Comparison of ENCODE assay signal across 1 cellular context in the genomic region with DNA sequence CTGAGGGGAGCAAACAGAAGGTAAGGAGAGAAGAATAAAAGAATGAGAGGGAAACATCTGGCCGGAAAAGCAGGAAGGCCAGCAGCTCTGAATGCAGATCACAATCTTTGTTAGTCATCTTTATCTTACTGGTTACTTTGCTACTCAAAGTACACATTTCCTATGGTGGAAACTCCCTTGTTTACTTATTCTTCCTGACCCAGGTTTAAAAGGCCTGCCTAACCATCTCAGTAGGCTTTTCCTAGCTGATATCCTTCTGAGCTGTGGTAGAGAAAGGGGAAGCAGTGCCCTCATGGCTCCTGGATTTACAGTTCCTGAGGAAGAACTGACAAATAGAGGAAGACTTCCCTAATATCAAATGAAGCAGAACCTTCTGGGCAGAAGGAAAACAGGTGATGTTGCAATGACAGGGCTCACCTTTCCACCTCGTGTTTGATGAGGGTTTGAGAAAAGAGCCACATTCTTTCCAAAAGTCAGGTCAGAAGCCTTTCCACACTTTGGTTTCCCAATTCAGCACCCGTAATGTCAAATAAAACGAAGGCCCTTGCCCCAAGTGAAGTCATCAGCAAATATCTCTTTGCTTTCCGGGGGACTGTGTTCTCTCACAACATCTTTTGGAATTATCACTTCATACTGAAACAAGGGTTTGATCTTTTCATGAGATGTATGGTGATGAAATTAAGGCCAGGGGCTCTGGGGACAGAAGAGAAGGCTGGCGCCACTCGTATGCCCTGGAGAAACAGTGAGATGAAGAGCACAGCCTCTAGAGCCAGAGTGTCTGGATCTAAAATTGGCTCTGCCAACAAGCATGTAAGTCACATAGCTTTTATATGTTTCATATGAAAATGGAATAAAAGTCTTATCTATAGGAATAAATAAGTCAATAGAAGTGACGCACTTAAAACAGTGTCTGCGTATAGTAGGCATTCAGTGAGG.
A peak's percentile ranks its signal among the peaks of the same experiment; 100 is the strongest.
TF ChIP-seq lines count a peak whose summit lies in the region.

No MANE protein-coding gene starts in this region.

TF ChIP-seq in HepG2, 621 proteins besides CTCF, POLR2A, EP300 and RAD21 (continued from another document and continues in another):
- TF ChIP-seq, protein P1, sequence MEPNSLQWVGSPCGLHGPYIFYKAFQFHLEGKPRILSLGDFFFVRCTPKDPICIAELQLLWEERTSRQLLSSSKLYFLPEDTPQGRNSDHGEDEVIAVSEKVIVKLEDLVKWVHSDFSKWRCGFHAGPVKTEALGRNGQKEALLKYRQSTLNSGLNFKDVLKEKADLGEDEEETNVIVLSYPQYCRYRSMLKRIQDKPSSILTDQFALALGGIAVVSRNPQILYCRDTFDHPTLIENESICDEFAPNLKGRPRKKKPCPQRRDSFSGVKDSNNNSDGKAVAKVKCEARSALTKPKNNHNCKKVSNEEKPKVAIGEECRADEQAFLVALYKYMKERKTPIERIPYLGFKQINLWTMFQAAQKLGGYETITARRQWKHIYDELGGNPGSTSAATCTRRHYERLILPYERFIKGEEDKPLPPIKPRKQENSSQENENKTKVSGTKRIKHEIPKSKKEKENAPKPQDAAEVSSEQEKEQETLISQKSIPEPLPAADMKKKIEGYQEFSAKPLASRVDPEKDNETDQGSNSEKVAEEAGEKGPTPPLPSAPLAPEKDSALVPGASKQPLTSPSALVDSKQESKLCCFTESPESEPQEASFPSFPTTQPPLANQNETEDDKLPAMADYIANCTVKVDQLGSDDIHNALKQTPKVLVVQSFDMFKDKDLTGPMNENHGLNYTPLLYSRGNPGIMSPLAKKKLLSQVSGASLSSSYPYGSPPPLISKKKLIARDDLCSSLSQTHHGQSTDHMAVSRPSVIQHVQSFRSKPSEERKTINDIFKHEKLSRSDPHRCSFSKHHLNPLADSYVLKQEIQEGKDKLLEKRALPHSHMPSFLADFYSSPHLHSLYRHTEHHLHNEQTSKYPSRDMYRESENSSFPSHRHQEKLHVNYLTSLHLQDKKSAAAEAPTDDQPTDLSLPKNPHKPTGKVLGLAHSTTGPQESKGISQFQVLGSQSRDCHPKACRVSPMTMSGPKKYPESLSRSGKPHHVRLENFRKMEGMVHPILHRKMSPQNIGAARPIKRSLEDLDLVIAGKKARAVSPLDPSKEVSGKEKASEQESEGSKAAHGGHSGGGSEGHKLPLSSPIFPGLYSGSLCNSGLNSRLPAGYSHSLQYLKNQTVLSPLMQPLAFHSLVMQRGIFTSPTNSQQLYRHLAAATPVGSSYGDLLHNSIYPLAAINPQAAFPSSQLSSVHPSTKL (CRISPR knock-in tag; IDR thresholded peaks at IDR 0.05), result peak; percentile 96
- TF ChIP-seq HHEX (CRISPR knock-in tag; IDR thresholded peaks at IDR 0.05) (0 out of 2 replicates have a peak, but pooled peaks have one; percentile 54), ZNF883 (CRISPR knock-in tag; IDR thresholded peaks at IDR 0.05; ENCODE audit: not compliant biosample characterization) (no peak), ZNF616 (CRISPR knock-in tag; IDR thresholded peaks at IDR 0.05; ENCODE audit: low read depth) (no peak), CBX5 (CRISPR knock-in tag; IDR thresholded peaks at IDR 0.05; ENCODE audit: borderline replicate concordance) (no peak; the same call in 1 of the 2 replicates), SIN3B (IDR thresholded peaks at IDR 0.05; ENCODE audit: low read length) (0 out of 2 replicates have a peak, but pooled peaks have one; percentile 47), GZF1 (CRISPR knock-in tag; IDR thresholded peaks at IDR 0.05) (peak; percentile 7; the same call in 1 of the 2 replicates), ZNF432 (CRISPR knock-in tag; IDR thresholded peaks at IDR 0.05; ENCODE audit: borderline replicate concordance) (no peak), HDAC6 (IDR thresholded peaks at IDR 0.05; ENCODE audit: low read depth, low read length) (no peak), ZNF746 (CRISPR knock-in tag; IDR thresholded peaks at IDR 0.05) (peak; percentile 73; the same call in 1 of the 2 replicates), MED1 (CRISPR knock-in tag; IDR thresholded peaks at IDR 0.05) (peak; percentile 98), TCF7 (IDR thresholded peaks at IDR 0.05; ENCODE audit: low read depth) (peak; percentile 78), POLR2AphosphoS5 (IDR thresholded peaks at IDR 0.05; ENCODE audit: low read depth, low read length) (peak; percentile 95), MEIS1 (CRISPR knock-in tag; IDR thresholded peaks at IDR 0.05; ENCODE audit: borderline replicate concordance) (peak; percentile 75; the same call in 1 of the 2 replicates), THYN1 (CRISPR knock-in tag; IDR thresholded peaks at IDR 0.05; ENCODE audit: borderline replicate concordance, low read depth) (0 out of 2 replicates have a peak, but pooled peaks have one; percentile 13), XBP1 (CRISPR knock-in tag; IDR thresholded peaks at IDR 0.05) (no peak; the same call in 1 of the 2 replicates), NFYB (CRISPR knock-in tag; IDR thresholded peaks at IDR 0.05) (peak; percentile 53; the same call in 1 of the 2 replicates), ADNP (CRISPR knock-in tag; IDR thresholded peaks at IDR 0.05) (no peak), ZNF703 (CRISPR knock-in tag; IDR thresholded peaks at IDR 0.05; ENCODE audit: borderline replicate concordance) (no peak)
- TF ChIP-seq, protein P2, sequence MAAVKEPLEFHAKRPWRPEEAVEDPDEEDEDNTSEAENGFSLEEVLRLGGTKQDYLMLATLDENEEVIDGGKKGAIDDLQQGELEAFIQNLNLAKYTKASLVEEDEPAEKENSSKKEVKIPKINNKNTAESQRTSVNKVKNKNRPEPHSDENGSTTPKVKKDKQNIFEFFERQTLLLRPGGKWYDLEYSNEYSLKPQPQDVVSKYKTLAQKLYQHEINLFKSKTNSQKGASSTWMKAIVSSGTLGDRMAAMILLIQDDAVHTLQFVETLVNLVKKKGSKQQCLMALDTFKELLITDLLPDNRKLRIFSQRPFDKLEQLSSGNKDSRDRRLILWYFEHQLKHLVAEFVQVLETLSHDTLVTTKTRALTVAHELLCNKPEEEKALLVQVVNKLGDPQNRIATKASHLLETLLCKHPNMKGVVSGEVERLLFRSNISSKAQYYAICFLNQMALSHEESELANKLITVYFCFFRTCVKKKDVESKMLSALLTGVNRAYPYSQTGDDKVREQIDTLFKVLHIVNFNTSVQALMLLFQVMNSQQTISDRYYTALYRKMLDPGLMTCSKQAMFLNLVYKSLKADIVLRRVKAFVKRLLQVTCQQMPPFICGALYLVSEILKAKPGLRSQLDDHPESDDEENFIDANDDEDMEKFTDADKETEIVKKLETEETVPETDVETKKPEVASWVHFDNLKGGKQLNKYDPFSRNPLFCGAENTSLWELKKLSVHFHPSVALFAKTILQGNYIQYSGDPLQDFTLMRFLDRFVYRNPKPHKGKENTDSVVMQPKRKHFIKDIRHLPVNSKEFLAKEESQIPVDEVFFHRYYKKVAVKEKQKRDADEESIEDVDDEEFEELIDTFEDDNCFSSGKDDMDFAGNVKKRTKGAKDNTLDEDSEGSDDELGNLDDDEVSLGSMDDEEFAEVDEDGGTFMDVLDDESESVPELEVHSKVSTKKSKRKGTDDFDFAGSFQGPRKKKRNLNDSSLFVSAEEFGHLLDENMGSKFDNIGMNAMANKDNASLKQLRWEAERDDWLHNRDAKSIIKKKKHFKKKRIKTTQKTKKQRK (IDR thresholded peaks at IDR 0.05; ENCODE audit: low read length), result no peak
- TF ChIP-seq, protein P3, sequence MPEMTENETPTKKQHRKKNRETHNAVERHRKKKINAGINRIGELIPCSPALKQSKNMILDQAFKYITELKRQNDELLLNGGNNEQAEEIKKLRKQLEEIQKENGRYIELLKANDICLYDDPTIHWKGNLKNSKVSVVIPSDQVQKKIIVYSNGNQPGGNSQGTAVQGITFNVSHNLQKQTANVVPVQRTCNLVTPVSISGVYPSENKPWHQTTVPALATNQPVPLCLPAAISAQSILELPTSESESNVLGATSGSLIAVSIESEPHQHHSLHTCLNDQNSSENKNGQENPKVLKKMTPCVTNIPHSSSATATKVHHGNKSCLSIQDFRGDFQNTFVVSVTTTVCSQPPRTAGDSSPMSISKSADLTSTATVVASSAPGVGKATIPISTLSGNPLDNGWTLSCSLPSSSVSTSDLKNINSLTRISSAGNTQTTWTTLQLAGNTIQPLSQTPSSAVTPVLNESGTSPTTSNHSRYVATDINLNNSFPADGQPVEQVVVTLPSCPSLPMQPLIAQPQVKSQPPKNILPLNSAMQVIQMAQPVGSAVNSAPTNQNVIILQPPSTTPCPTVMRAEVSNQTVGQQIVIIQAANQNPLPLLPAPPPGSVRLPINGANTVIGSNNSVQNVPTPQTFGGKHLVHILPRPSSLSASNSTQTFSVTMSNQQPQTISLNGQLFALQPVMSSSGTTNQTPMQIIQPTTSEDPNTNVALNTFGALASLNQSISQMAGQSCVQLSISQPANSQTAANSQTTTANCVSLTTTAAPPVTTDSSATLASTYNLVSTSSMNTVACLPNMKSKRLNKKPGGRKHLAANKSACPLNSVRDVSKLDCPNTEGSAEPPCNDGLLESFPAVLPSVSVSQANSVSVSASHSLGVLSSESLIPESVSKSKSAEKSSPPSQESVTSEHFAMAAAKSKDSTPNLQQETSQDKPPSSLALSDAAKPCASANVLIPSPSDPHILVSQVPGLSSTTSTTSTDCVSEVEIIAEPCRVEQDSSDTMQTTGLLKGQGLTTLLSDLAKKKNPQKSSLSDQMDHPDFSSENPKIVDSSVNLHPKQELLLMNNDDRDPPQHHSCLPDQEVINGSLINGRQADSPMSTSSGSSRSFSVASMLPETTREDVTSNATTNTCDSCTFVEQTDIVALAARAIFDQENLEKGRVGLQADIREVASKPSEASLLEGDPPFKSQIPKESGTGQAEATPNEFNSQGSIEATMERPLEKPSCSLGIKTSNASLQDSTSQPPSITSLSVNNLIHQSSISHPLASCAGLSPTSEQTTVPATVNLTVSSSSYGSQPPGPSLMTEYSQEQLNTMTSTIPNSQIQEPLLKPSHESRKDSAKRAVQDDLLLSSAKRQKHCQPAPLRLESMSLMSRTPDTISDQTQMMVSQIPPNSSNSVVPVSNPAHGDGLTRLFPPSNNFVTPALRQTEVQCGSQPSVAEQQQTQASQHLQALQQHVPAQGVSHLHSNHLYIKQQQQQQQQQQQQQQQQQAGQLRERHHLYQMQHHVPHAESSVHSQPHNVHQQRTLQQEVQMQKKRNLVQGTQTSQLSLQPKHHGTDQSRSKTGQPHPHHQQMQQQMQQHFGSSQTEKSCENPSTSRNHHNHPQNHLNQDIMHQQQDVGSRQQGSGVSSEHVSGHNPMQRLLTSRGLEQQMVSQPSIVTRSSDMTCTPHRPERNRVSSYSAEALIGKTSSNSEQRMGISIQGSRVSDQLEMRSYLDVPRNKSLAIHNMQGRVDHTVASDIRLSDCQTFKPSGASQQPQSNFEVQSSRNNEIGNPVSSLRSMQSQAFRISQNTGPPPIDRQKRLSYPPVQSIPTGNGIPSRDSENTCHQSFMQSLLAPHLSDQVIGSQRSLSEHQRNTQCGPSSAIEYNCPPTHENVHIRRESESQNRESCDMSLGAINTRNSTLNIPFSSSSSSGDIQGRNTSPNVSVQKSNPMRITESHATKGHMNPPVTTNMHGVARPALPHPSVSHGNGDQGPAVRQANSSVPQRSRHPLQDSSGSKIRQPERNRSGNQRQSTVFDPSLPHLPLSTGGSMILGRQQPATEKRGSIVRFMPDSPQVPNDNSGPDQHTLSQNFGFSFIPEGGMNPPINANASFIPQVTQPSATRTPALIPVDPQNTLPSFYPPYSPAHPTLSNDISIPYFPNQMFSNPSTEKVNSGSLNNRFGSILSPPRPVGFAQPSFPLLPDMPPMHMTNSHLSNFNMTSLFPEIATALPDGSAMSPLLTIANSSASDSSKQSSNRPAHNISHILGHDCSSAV (CRISPR knock-in tag; IDR thresholded peaks at IDR 0.05; ENCODE audit: borderline replicate concordance), result no peak; the same call in 1 of the 2 replicates
- TF ChIP-seq, protein P4, sequence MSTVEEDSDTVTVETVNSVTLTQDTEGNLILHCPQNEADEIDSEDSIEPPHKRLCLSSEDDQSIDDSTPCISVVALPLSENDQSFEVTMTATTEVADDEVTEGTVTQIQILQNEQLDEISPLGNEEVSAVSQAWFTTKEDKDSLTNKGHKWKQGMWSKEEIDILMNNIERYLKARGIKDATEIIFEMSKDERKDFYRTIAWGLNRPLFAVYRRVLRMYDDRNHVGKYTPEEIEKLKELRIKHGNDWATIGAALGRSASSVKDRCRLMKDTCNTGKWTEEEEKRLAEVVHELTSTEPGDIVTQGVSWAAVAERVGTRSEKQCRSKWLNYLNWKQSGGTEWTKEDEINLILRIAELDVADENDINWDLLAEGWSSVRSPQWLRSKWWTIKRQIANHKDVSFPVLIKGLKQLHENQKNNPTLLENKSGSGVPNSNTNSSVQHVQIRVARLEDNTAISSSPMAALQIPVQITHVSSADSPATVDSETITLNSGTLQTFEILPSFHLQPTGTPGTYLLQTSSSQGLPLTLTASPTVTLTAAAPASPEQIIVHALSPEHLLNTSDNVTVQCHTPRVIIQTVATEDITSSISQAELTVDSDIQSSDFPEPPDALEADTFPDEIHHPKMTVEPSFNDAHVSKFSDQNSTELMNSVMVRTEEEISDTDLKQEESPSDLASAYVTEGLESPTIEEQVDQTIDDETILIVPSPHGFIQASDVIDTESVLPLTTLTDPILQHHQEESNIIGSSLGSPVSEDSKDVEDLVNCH (CRISPR knock-in tag; IDR thresholded peaks at IDR 0.05), result no peak
- TF ChIP-seq, protein P5, sequence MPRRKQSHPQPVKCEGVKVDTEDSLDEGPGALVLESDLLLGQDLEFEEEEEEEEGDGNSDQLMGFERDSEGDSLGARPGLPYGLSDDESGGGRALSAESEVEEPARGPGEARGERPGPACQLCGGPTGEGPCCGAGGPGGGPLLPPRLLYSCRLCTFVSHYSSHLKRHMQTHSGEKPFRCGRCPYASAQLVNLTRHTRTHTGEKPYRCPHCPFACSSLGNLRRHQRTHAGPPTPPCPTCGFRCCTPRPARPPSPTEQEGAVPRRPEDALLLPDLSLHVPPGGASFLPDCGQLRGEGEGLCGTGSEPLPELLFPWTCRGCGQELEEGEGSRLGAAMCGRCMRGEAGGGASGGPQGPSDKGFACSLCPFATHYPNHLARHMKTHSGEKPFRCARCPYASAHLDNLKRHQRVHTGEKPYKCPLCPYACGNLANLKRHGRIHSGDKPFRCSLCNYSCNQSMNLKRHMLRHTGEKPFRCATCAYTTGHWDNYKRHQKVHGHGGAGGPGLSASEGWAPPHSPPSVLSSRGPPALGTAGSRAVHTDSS (CRISPR knock-in tag; conservative IDR thresholded peaks at IDR 0.05), result no peak
- TF ChIP-seq, protein P6, sequence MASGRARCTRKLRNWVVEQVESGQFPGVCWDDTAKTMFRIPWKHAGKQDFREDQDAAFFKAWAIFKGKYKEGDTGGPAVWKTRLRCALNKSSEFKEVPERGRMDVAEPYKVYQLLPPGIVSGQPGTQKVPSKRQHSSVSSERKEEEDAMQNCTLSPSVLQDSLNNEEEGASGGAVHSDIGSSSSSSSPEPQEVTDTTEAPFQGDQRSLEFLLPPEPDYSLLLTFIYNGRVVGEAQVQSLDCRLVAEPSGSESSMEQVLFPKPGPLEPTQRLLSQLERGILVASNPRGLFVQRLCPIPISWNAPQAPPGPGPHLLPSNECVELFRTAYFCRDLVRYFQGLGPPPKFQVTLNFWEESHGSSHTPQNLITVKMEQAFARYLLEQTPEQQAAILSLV (CRISPR knock-in tag; IDR thresholded peaks at IDR 0.05; ENCODE audit: borderline replicate concordance), result peak; percentile 56; the same call in 1 of the 2 replicates
- TF ChIP-seq, protein P7, sequence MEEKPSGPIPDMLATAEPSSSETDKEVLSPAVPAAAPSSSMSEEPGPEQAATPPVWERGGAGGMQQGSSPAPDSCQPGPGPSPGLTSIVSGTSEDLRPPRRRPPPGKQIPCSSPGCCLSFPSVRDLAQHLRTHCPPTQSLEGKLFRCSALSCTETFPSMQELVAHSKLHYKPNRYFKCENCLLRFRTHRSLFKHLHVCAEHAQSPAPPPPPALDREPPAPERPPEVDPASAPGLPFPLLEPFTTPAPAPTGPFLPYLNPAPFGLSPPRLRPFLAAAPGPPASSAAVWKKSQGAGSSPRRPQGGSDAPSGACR (CRISPR knock-in tag; IDR thresholded peaks at IDR 0.05), result no peak
